Comparison of ENCODE assay signal across 8 cellular contexts in genomic region chr22:37196539-37197450, GRCh38. TPM values are rescaled to one million over a fixed set of nuclear protein-coding genes. Genes with fewer than 3 reads are reported as not detected.
DNase-seq lines count a peak whose midpoint lies in the region; ATAC-seq and TF ChIP-seq lines count a peak whose summit lies in the region.

No MANE protein-coding gene starts in this region.

- H3K9me3 ChIP-seq in Panc1 (ENCODE audit: control insufficient read depth, insufficient read depth, low read depth, low read length): no peaks in the 10 kb centered on the region
- no peaks in the 10 kb centered on the region for H3K9me3 ChIP-seq in ovary

- H3K4me1 ChIP-seq in Panc1 (ENCODE audit: control insufficient read depth, insufficient read depth, low read length): peaks cover 58% of the 10 kb centered on the region
- H3K4me1 ChIP-seq in ovary (ENCODE audit: insufficient read depth): peaks cover 18% of the 10 kb centered on the region

- intact Hi-C loops in Panc1 (cut with micrococcal nuclease; ENCODE audit: unreplicated experiment): loop anchor here (2.0 kb wide), 1 partner anchor 30 kb away; no protein-coding TSS in a partner anchor
- intact Hi-C loops in ovary (cut with DNase I): loop anchor here in 2 of 4 donors (2.0 to 5.0 kb wide), 2 partner anchors 30 to 174 kb away; no protein-coding TSS in a partner anchor

- in situ Hi-C loops in Panc1 (cut with HindIII; ENCODE audit: low pct_unique_long_range_greater_than_20kb, low sequenced_read_pairs): no loop called here

- H3K4me3 ChIP-seq in Panc1 (ENCODE audit: low read depth in 2 of 2, low read length in 2 of 2) (peak overlapping the region in 1 of 2 experiments; percentile 9; a peak in 2 of 4 replicates), ovary (no peak overlapping the region)

- POLR2A ChIA-PET in Panc1 (lab: Charles Lee): no interaction called here

- H3K27me3 ChIP-seq in Panc1 (ENCODE audit: control insufficient read depth, insufficient read depth, low read length) (no peaks in the 10 kb centered on the region), ovary (no peaks in the 10 kb centered on the region)

- 27 to 33% (median 27%) methylated on average over 14 of the region's 14 CpGs for WGBS in ovary, 3 donors

- BruUV-seq in Panc1 (replicated peaks; lab: Mats Ljungman, UMichigan): no TSS peak

- H3K27ac ChIP-seq in Panc1 (ENCODE audit: low read length) (peak overlapping the region; percentile 94), ovary (peak overlapping the region; percentile 46 to 89)

- CTCF ChIA-PET in Panc1 (lab: Charles Lee): interaction anchor here (1.4 kb wide), 1 partner anchor 62 kb away, joined by 3 read pairs; no protein-coding TSS in a partner anchor

- TF ChIP-seq CTCF in Panc1 (IDR thresholded peaks at IDR 0.05) (peak; percentile 35), ovary (IDR thresholded peaks at IDR 0.05) (peak in 1 of 3 donors; percentile 32)

- ATAC-seq in Panc1 (peak; percentile 61), GM18505 (IDR thresholded peaks at IDR 0.05; ENCODE audit: unreplicated experiment) (no peak), esophagus mucosa (no peak)

- TF ChIP-seq POLR2A in ovary (IDR thresholded peaks at IDR 0.05): no peak
- TF ChIP-seq POLR2A in GM18505 (IDR thresholded peaks at IDR 0.05; ENCODE audit: borderline replicate concordance, extremely low read depth, insufficient read depth, insufficient read length): no peak

- no peak for TF ChIP-seq EP300 in ovary (IDR thresholded peaks at IDR 0.05)

- H3K36me3 ChIP-seq in Panc1 (ENCODE audit: control insufficient read depth, insufficient read depth, low read length): no peaks in the 10 kb centered on the region
- H3K36me3 ChIP-seq in ovary: no peaks in the 10 kb centered on the region

- peak; percentile 80 for DNase-seq in COLO829 (ENCODE audit: low spot score)
- no peak for DNase-seq in Panc1 (ENCODE audit: low read depth, low spot score)
- peak; percentile 87 for DNase-seq in fibroblast of peridontal ligament (ENCODE audit: extremely low read depth)
- peak; percentile 92 to 94 (median 92) for DNase-seq in ovary
- DNase-seq in NCI-H82 treated with DMSO at 0.1 percent for 48 hours (lab: John Stamatoyannopoulos, UW; ENCODE audit: unreplicated experiment): no peak
- no peak for DNase-seq in SW480 (ENCODE audit: low spot score)

RNA-seq across cellular contexts. Expression of gene C1QTNF6, which starts 8.7 kb away (rescaled TPM):
- total RNA-seq in Panc1 (2021; ENCODE audit: unreplicated experiment): 25.0 TPM
- polyA plus RNA-seq in Panc1 (2012; ENCODE audit: insufficient read length): 24.0 TPM
- total RNA-seq in ovary: 1 to 10 TPM; 4.0 to 7.7 (median 4.9) TPM
- polyA plus RNA-seq in ovary: 1 to 10 TPM; 6.7 to 8.5 TPM
- 2.0 TPM for total RNA-seq in esophagus mucosa

RNA-seq across cellular contexts. Expression of gene SSTR3, which starts 15.5 kb away (rescaled TPM):
- total RNA-seq in Panc1 (2021; ENCODE audit: unreplicated experiment) (0.08 TPM), ovary (1 to 10 TPM; 1.7 to 9.2 (median 5.0) TPM), esophagus mucosa (not detected)
- polyA plus RNA-seq in Panc1 (2012; ENCODE audit: insufficient read length): not detected
- polyA plus RNA-seq in ovary: 1 to 10 TPM; 1.6 to 2.2 TPM

RNA-seq across cellular contexts. Expression of gene IL2RB, which starts 47.1 kb away (rescaled TPM):
- total RNA-seq in Panc1 (2021; ENCODE audit: unreplicated experiment): 1.0 TPM
- 0.59 TPM for polyA plus RNA-seq in Panc1 (2012; ENCODE audit: insufficient read length)
- total RNA-seq in ovary: 1 to 10 TPM in 4 of 7 donors, under 1 TPM in 2, not detected in 1; 0.34 to 4.1 (median 1.4) TPM
- 1 to 10 TPM in 1 of 2 donors, under 1 TPM in 1; 0.42 to 1.6 TPM for polyA plus RNA-seq in ovary
- 3.1 TPM for total RNA-seq in esophagus mucosa

RNA-seq across cellular contexts. Expression of gene RAC2, which starts 47.3 kb away (rescaled TPM):
- 1.5 TPM for total RNA-seq in Panc1 (2021; ENCODE audit: unreplicated experiment)
- polyA plus RNA-seq in Panc1 (2012; ENCODE audit: insufficient read length): 0.55 TPM
- total RNA-seq in ovary: 10 to 100 TPM in 2 of 7 donors, 1 to 10 TPM in 5; 2.3 to 18.4 (median 6.0) TPM
- 10 to 100 TPM in 1 of 2 donors, 1 to 10 TPM in 1; 3.9 to 11.0 TPM for polyA plus RNA-seq in ovary
- 19.0 TPM for total RNA-seq in esophagus mucosa

Comparison
In these comparisons a context has a peak if more than half of its experiments do, and no peak if none do; other contexts are left out.
1. DNase-seq: peak in COLO829 (single experiment), fibroblast of peridontal ligament (single experiment) and ovary (5 of 5); none in Panc1 (single experiment), NCI-H82 treated with DMSO at 0.1 percent for 48 hours (single experiment) and SW480 (single experiment).